ENCODE assay signal across 8 cellular contexts in the genomic region with DNA sequence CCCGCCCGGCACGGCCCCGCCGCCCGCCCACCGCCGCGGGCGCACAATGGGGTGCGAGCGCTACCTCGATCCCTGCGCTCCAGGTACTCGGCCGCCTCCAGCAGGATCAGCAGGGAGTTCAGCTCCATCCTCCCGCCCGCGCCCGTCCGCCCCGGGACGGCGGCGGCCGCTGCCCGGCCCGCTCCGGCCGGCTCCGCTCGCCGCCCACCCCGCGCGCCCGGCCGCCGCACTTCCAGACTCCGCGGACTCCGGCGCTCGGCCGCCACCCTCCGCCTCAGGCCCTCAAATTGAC. TPM values are rescaled to one million over a fixed set of nuclear protein-coding genes. Genes with fewer than 3 reads are reported as not detected.
DNase-seq lines count a peak whose midpoint lies in the region; ATAC-seq and TF ChIP-seq lines count a peak whose summit lies in the region.

A gene with protein sequence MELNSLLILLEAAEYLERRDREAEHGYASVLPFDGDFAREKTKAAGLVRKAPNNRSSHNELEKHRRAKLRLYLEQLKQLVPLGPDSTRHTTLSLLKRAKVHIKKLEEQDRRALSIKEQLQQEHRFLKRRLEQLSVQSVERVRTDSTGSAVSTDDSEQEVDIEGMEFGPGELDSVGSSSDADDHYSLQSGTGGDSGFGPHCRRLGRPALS (minus strand): TSS at position 257 of the 292 bp plus-strand sequence. CDS start 129 bp downstream, at position 128.

- peak within 1 kb of the TSS; percentile 73 for H2BK120ac ChIP-seq in trophoblast cell (ENCODE audit: insufficient read depth, low read length, poor library complexity)

- no peak within 1 kb of the TSS for H2BK12ac ChIP-seq in trophoblast cell (ENCODE audit: low read length)

- H3K18ac ChIP-seq in trophoblast cell (ENCODE audit: low read length) = peak within 1 kb of the TSS; percentile 81

- no peak for TF ChIP-seq POLR2A in gastroesophageal sphincter (IDR thresholded peaks at IDR 0.05)

- H3K23ac ChIP-seq in trophoblast cell (ENCODE audit: low read length) = no peak within 1 kb of the TSS

- H3K27ac ChIP-seq in gastroesophageal sphincter (peak within 1 kb of the TSS; percentile 71 to 98 (median 97)), trophoblast cell (ENCODE audit: low read depth, low read length) (peak within 1 kb of the TSS; percentile 62)

- ATAC-seq in gastroesophageal sphincter (no peak), HG02623 (IDR thresholded peaks at IDR 0.05; ENCODE audit: unreplicated experiment) (no peak)

- WGBS in gastroesophageal sphincter (ENCODE audit: low coverage in 1 of 2), 2 donors = no CpG with 5 or more reads among the region's 46 CpGs
- WGBS in trophoblast cell (ENCODE audit: extremely low coverage, insufficient coverage, insufficient read length) = no CpG with 5 or more reads among the region's 46 CpGs

- H3K4me1 ChIP-seq in gastroesophageal sphincter (peaks cover 4 to 86% (median 56%) of the 10 kb centered on the region in 3 donors), trophoblast cell (ENCODE audit: control insufficient read depth in 1 of 2, insufficient read depth in 2 of 2, low read length in 2 of 2) (peaks cover 9 to 14% of the 10 kb centered on the region in 2 experiments)

- H3K4me3 ChIP-seq in gastroesophageal sphincter (peak within 1 kb of the TSS; percentile 64 to 93), trophoblast cell (ENCODE audit: low read depth, low read length) (peak within 1 kb of the TSS; percentile 90)

- H3K4me1 Mint-ChIP-seq in activated naive CD4-positive, alpha-beta T cell treated with anti-CD3 and anti-CD28 coated beads, Interleukin-2, amount 50 U/mL, for 24 hours = peaks cover 4% of the 10 kb centered on the region
- H3K4me1 Mint-ChIP-seq in T-helper 2 cell treated with Interferon-gamma antibody and Interleukin-4, amounts not matched to agents 5 μg/mL and 100 μg/mL, for 36 hours (ENCODE audit: low read depth) = no peaks in the 10 kb centered on the region

- H3K14ac ChIP-seq in trophoblast cell (ENCODE audit: low read length) = peak within 1 kb of the TSS; percentile 88

- no peaks in the 10 kb centered on the region for H3K27me3 Mint-ChIP-seq in activated naive CD4-positive, alpha-beta T cell treated with anti-CD3 and anti-CD28 coated beads, Interleukin-2, amount 50 U/mL, for 24 hours
- H3K27me3 Mint-ChIP-seq in T-helper 2 cell treated with Interferon-gamma antibody and Interleukin-4, amounts not matched to agents 5 μg/mL and 100 μg/mL, for 36 hours (ENCODE audit: low read depth) = no peaks in the 10 kb centered on the region

- H3K27me3 ChIP-seq in gastroesophageal sphincter (no peaks in the 10 kb centered on the region), trophoblast cell (ENCODE audit: insufficient read depth, low read length) (no peaks in the 10 kb centered on the region)

- H3K79me1 ChIP-seq in trophoblast cell (ENCODE audit: low read length) = peaks cover 10% of the 10 kb centered on the region

- peak within 1 kb of the TSS; percentile 79 for H4K12ac ChIP-seq in trophoblast cell (ENCODE audit: low read depth, low read length)

- H3K4me2 ChIP-seq in trophoblast cell (ENCODE audit: low read length) = peak within 1 kb of the TSS; percentile 79

- H3K27ac Mint-ChIP-seq in activated naive CD4-positive, alpha-beta T cell treated with anti-CD3 and anti-CD28 coated beads, Interleukin-2, amount 50 U/mL, for 24 hours = peak within 1 kb of the TSS; percentile 51
- H3K27ac Mint-ChIP-seq in T-helper 2 cell treated with Interferon-gamma antibody and Interleukin-4, amounts not matched to agents 5 μg/mL and 100 μg/mL, for 36 hours = peak within 1 kb of the TSS; percentile 86

- peak within 1 kb of the TSS; percentile 56 for H3K4ac ChIP-seq in trophoblast cell (ENCODE audit: low read depth, low read length)

- H2AFZ ChIP-seq in trophoblast cell (ENCODE audit: insufficient read depth, low read length, poor library complexity) = peak within 1 kb of the TSS; percentile 98

- no peaks in the 10 kb centered on the region for H3K9me3 ChIP-seq in gastroesophageal sphincter
- no peaks in the 10 kb centered on the region for H3K9me3 ChIP-seq in trophoblast cell (ENCODE audit: insufficient read depth, low read depth, low read length)

- peak within 1 kb of the TSS; percentile 80 for H2BK5ac ChIP-seq in trophoblast cell (ENCODE audit: low read depth, low read length, poor library complexity)

- H3K36me3 Mint-ChIP-seq in activated naive CD4-positive, alpha-beta T cell treated with anti-CD3 and anti-CD28 coated beads, Interleukin-2, amount 50 U/mL, for 24 hours = no peaks in the 10 kb centered on the region
- H3K36me3 Mint-ChIP-seq in T-helper 2 cell treated with Interferon-gamma antibody and Interleukin-4, amounts not matched to agents 5 μg/mL and 100 μg/mL, for 36 hours (ENCODE audit: low read depth) = no peaks in the 10 kb centered on the region

- peak within 1 kb of the TSS; percentile 92 for H4K91ac ChIP-seq in trophoblast cell (ENCODE audit: low read depth, low read length)

- peaks cover 0 to 22% of the 10 kb centered on the region in 2 donors for H3K36me3 ChIP-seq in gastroesophageal sphincter
- peaks cover 31 to 33% of the 10 kb centered on the region in 2 experiments for H3K36me3 ChIP-seq in trophoblast cell (ENCODE audit: control insufficient read depth in 1 of 2, insufficient read depth in 2 of 2, low read length in 2 of 2)

- peak within 1 kb of the TSS; percentile 88 for H3K9ac ChIP-seq in trophoblast cell (ENCODE audit: low read length)

- no peaks in the 10 kb centered on the region for H3K9me3 Mint-ChIP-seq in activated naive CD4-positive, alpha-beta T cell treated with anti-CD3 and anti-CD28 coated beads, Interleukin-2, amount 50 U/mL, for 24 hours
- H3K9me3 Mint-ChIP-seq in T-helper 2 cell treated with Interferon-gamma antibody and Interleukin-4, amounts not matched to agents 5 μg/mL and 100 μg/mL, for 36 hours = no peaks in the 10 kb centered on the region

- TF ChIP-seq EP300 in gastroesophageal sphincter (IDR thresholded peaks at IDR 0.05) = no peak

- H4K8ac ChIP-seq in trophoblast cell (ENCODE audit: low read depth, low read length) = peak within 1 kb of the TSS; percentile 91

- peak within 1 kb of the TSS; percentile 48 for H2AK5ac ChIP-seq in trophoblast cell (ENCODE audit: low read length)

- H3K79me2 ChIP-seq in trophoblast cell (ENCODE audit: control insufficient read depth, insufficient read depth, low read length, poor library complexity) = peaks cover 9% of the 10 kb centered on the region

- no peak for TF ChIP-seq CTCF in gastroesophageal sphincter (IDR thresholded peaks at IDR 0.05)

- DNase-seq in activated naive CD4-positive, alpha-beta T cell treated with Interleukin-2 at 50 U/mL for 16 hours = no peak
- DNase-seq in T-helper 2 cell treated with Interferon-gamma antibody and Interleukin-4, amounts not matched to agents 5 μg/mL and 100 μg/mL, for 36 hours (ENCODE audit: low spot score) = peak; percentile 23
- DNase-seq in trophoblast cell (no peak), NCI-H2081 treated with DMSO at 0.1 percent for 48 hours (lab: John Stamatoyannopoulos, UW) (no peak), EL (no peak)

- peak within 1 kb of the TSS; percentile 72 for H3K4me3 Mint-ChIP-seq in activated naive CD4-positive, alpha-beta T cell treated with anti-CD3 and anti-CD28 coated beads, Interleukin-2, amount 50 U/mL, for 24 hours
- H3K4me3 Mint-ChIP-seq in T-helper 2 cell treated with Interferon-gamma antibody and Interleukin-4, amounts not matched to agents 5 μg/mL and 100 μg/mL, for 36 hours = peak within 1 kb of the TSS; percentile 67

RNA-seq across cellular contexts. Expression of the gene that starts here (rescaled TPM):
- 10 to 100 TPM; 36.1 to 76.2 (median 55.6) TPM for total RNA-seq in gastroesophageal sphincter
- polyA plus RNA-seq in trophoblast cell (2013) = 33.2 and 33.5 TPM in 2 replicates
